Comparison of ENCODE assay signal across 10 cellular contexts in the genomic region with DNA sequence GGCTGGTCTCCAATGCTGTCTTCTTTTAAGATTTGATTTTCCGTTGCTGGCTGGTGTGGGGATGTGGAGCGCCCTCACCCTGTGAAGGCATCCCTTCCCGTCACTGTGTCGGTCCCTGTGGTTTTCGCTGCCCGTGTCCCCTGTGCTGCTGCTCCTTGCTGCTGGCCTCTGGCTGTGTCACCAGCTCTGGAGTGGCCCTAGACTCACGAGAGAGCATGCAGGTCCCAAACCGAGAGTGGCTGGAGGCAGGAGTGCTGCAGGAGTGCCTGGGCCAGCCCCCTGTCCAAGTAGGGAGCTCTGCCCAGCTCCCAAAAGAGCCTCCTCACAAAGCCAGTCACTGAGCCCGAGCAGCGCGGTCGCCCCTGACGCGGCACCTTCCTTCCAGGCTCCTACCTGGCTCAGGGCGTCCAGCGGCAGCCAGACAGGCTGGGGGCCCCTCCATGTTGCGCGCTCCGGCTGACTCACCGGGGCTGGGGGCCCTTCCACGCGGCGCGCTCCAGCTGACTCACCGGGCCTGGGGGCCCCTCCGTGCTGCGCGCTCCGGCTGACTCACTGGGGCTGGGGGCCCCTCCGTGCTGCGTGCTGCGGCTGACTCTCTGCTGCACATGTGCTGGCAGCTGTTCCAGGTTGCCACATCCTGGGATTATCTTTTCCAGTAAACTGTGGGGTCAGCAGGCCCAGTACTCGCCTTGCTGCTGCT.
DNase-seq lines count a peak whose midpoint lies in the region; ATAC-seq, FAIRE-seq and TF ChIP-seq lines count a peak whose summit lies in the region.
"Had no signal": no experiment of that assay in that cellular context is flagged by ENCODE, and none has a peak within 500 bp of the region (broad histone marks: within the 10 kb centered on the region; RNA-seq: fewer than 3 reads in every experiment).

No MANE protein-coding gene starts in this region.

- H3K36me3 ChIP-seq in SJCRH30 (no peaks in the 10 kb centered on the region), gastroesophageal sphincter (no peaks in the 10 kb centered on the region), sigmoid colon (no peaks in the 10 kb centered on the region), thyroid gland (no peaks in the 10 kb centered on the region)

- FAIRE-seq in GM12892 (lab: Jason Lieb, UNC) = no peak

- peak; percentile 81 for ATAC-seq in gastroesophageal sphincter

- H3K4me3 ChIP-seq in SJCRH30 = peak overlapping the region; percentile 47
- peak overlapping the region in 1 of 2 donors; percentile 4 for H3K4me3 ChIP-seq in gastroesophageal sphincter
- H3K4me3 ChIP-seq in sigmoid colon = peak overlapping the region in 1 of 4 donors; percentile 15
- no peak overlapping the region for H3K4me3 ChIP-seq in thyroid gland (replicated peaks in 1 of 3)

- H3K4me1 ChIP-seq in SJCRH30 (peaks cover 38% of the 10 kb centered on the region), gastroesophageal sphincter (peaks cover 0 to 7% (median 0%) of the 10 kb centered on the region in 3 donors), sigmoid colon (peaks cover 0 to 11% (median 9%) of the 10 kb centered on the region in 4 donors), thyroid gland (no peaks in the 10 kb centered on the region)

- TF ChIP-seq CTCF in gastroesophageal sphincter (IDR thresholded peaks at IDR 0.05) (no peak), sigmoid colon (IDR thresholded peaks at IDR 0.05) (no peak), thyroid gland (IDR thresholded peaks at IDR 0.05) (no peak)

- H3K27ac ChIP-seq in SJCRH30 (peak overlapping the region; percentile 86), gastroesophageal sphincter (no peak overlapping the region), sigmoid colon (peak overlapping the region in 1 of 4 donors; percentile 20), thyroid gland (no peak overlapping the region)
- H3K27ac ChIP-seq: VCaP had no signal

- TF ChIP-seq EP300 in gastroesophageal sphincter (IDR thresholded peaks at IDR 0.05) (no peak), sigmoid colon (IDR thresholded peaks at IDR 0.05) (no peak)

- intact Hi-C loops in sigmoid colon (cut with DNase I) = no loop called here
- intact Hi-C loops in thyroid gland (cut with DNase I) = no loop called here

- H3K9me3 ChIP-seq in SJCRH30 (replicated peaks) (peaks cover 5% of the 10 kb centered on the region; the same call in 1 of the 2 replicates), gastroesophageal sphincter (no peaks in the 10 kb centered on the region), sigmoid colon (no peaks in the 10 kb centered on the region), thyroid gland (no peaks in the 10 kb centered on the region)

- no peak for TF ChIP-seq POLR2A in gastroesophageal sphincter (IDR thresholded peaks at IDR 0.05)
- TF ChIP-seq POLR2A in sigmoid colon (IDR thresholded peaks at IDR 0.05) = no peak
- no peak for TF ChIP-seq POLR2A in thyroid gland (IDR thresholded peaks at IDR 0.05)
- no peak for TF ChIP-seq POLR2A in GM12892 (IDR thresholded peaks at IDR 0.05; ENCODE audit: low read depth, low read length)

- no peaks in the 10 kb centered on the region for H3K27me3 ChIP-seq in SJCRH30
- H3K27me3 ChIP-seq in gastroesophageal sphincter = peaks cover 37% of the 10 kb centered on the region
- peaks cover 0 to 6% (median 0%) of the 10 kb centered on the region in 3 donors for H3K27me3 ChIP-seq in sigmoid colon
- no peaks in the 10 kb centered on the region for H3K27me3 ChIP-seq in thyroid gland

- DNase-seq in H4 (ENCODE audit: low spot score) (peak; percentile 97), SJCRH30 (peak; percentile 93 to 94), sigmoid colon (peak; percentile 91), NCI-H187 treated with DMSO at 0.1 percent for 48 hours (lab: John Stamatoyannopoulos, UW) (no peak), thyroid gland (no peak), GM12892 (ENCODE audit: insufficient read length) (no peak)
- DNase-seq: effector CD4-positive, alpha-beta T cell; stimulated activated CD4-positive, alpha-beta T cell treated with anti-CD3 and anti-CD28 coated beads, Interleukin-15, amount 100 ng/mL, for 24 hours had no signal

- 25% methylated on average over 4 of the region's 33 CpGs; no CpG with 5 or more reads in 1 of the 2 donors for WGBS in gastroesophageal sphincter (ENCODE audit: low coverage in 1 of 2), 2 donors
- 73 to 76% methylated on average over 33 of the region's 33 CpGs for WGBS in sigmoid colon, 2 donors
- WGBS in thyroid gland, 2 donors = 50 to 79% methylated on average over 3 to 10 of the region's 33 CpGs

Comparison
In these comparisons a context has a peak if more than half of its experiments do, and no peak if none do; other contexts are left out.
1. DNase-seq: peak in H4 (single experiment), SJCRH30 (2 of 2) and sigmoid colon (single experiment); none in NCI-H187 treated with DMSO at 0.1 percent for 48 hours (single experiment), thyroid gland (0 of 2) and GM12892 (single experiment).